1 cellular context compared by ENCODE assay signal in genomic region chr12:126998747-126999285, GRCh38.
TF ChIP-seq lines count a peak whose summit lies in the region.

No MANE protein-coding gene starts in this region.

TF ChIP-seq in K562, 482 proteins besides CTCF, POLR2A, EP300 and RAD21 (continued from another document and continues in another):
- no peak; the same call in 1 of the 2 replicates for TF ChIP-seq ETV5 (CRISPR knock-in tag; IDR thresholded peaks at IDR 0.05; ENCODE audit: low read depth)
- TF ChIP-seq ATF1 (CRISPR knock-in tag; IDR thresholded peaks at IDR 0.05), result no peak
- peak; percentile 87 for TF ChIP-seq ATF1 (tag; IDR thresholded peaks at IDR 0.05)
- TF ChIP-seq SMARCE1 (IDR thresholded peaks at IDR 0.05), result peak; percentile 97
- peak; percentile 42; the same call in 1 of the 2 replicates for TF ChIP-seq ZFX (CRISPR knock-in tag; IDR thresholded peaks at IDR 0.05)
- no peak for TF ChIP-seq ARID3B (CRISPR knock-in tag; IDR thresholded peaks at IDR 0.05; ENCODE audit: borderline replicate concordance)
- peak; percentile 91 for TF ChIP-seq SMAD4 (CRISPR knock-in tag; conservative IDR thresholded peaks at IDR 0.05)
- TF ChIP-seq CBFA2T2 (conservative IDR thresholded peaks at IDR 0.05), result peak; percentile 95
- peak; percentile 84 for TF ChIP-seq ZNF239 (CRISPR knock-in tag; IDR thresholded peaks at IDR 0.05)
- TF ChIP-seq GABPA (tag; conservative IDR thresholded peaks at IDR 0.05; ENCODE audit: low read depth), result peak; percentile 43
- peak; percentile 96 for TF ChIP-seq CTBP1 (IDR thresholded peaks at IDR 0.05; ENCODE audit: borderline replicate concordance)
- peak; percentile 37; the same call in 1 of the 2 replicates for TF ChIP-seq TFAP4 (CRISPR knock-in tag; IDR thresholded peaks at IDR 0.05; ENCODE audit: borderline replicate concordance)
- no peak for TF ChIP-seq ZNF778 (CRISPR knock-in tag; IDR thresholded peaks at IDR 0.05)
- no peak for TF ChIP-seq PBX2 (CRISPR knock-in tag; IDR thresholded peaks at IDR 0.05; ENCODE audit: low read depth)
- peak; percentile 67 for TF ChIP-seq PBX2 (tag; conservative IDR thresholded peaks at IDR 0.05; ENCODE audit: low read depth)
- peak; percentile 60; the same call in 1 of the 2 replicates for TF ChIP-seq CREB3L1 (IDR thresholded peaks at IDR 0.05; ENCODE audit: borderline replicate concordance, low read depth)
- peak; percentile 71 for TF ChIP-seq KLF16 (IDR thresholded peaks at IDR 0.05)
- TF ChIP-seq USF1 (CRISPR knock-in tag; IDR thresholded peaks at IDR 0.05), result no peak
- TF ChIP-seq DPF2 (IDR thresholded peaks at IDR 0.05), result peak; percentile 98
- peak; percentile 56 for TF ChIP-seq MBD2 (IDR thresholded peaks at IDR 0.05; ENCODE audit: borderline replicate concordance, low read depth)
- peak; percentile 96 for TF ChIP-seq MAFG (tag; conservative IDR thresholded peaks at IDR 0.05)
- TF ChIP-seq POLR2AphosphoS5 (IDR thresholded peaks at IDR 0.05; ENCODE audit: control insufficient read depth, insufficient read depth, low read depth, low read length), result peak; percentile 81
- TF ChIP-seq JUNB (CRISPR knock-in tag; conservative IDR thresholded peaks at IDR 0.05), result peak; percentile 92
- peak; percentile 53; the same call in 1 of the 2 replicates for TF ChIP-seq ZNF589 (CRISPR knock-in tag; IDR thresholded peaks at IDR 0.05; ENCODE audit: low read depth)
- peak; percentile 43; the same call in 1 of the 2 replicates for TF ChIP-seq HCFC1 (IDR thresholded peaks at IDR 0.05; ENCODE audit: low read depth, low read length)
- TF ChIP-seq ID3 (CRISPR knock-in tag; IDR thresholded peaks at IDR 0.05), result no peak
- 0 out of 2 replicates have a peak, but pooled peaks have one; percentile 53 for TF ChIP-seq ID3 (tag; IDR thresholded peaks at IDR 0.05)
- TF ChIP-seq ZNF134 (CRISPR knock-in tag; conservative IDR thresholded peaks at IDR 0.05), result no peak
- no peak for TF ChIP-seq HMGXB4 (CRISPR knock-in tag; IDR thresholded peaks at IDR 0.05)
- peak; percentile 48; the same call in 1 of the 2 replicates for TF ChIP-seq TCF7L2 (IDR thresholded peaks at IDR 0.05; ENCODE audit: low read depth, low read length)
- TF ChIP-seq STAG1 (CRISPR knock-in tag; IDR thresholded peaks at IDR 0.05; ENCODE audit: borderline replicate concordance), result no peak
- TF ChIP-seq, protein P1, sequence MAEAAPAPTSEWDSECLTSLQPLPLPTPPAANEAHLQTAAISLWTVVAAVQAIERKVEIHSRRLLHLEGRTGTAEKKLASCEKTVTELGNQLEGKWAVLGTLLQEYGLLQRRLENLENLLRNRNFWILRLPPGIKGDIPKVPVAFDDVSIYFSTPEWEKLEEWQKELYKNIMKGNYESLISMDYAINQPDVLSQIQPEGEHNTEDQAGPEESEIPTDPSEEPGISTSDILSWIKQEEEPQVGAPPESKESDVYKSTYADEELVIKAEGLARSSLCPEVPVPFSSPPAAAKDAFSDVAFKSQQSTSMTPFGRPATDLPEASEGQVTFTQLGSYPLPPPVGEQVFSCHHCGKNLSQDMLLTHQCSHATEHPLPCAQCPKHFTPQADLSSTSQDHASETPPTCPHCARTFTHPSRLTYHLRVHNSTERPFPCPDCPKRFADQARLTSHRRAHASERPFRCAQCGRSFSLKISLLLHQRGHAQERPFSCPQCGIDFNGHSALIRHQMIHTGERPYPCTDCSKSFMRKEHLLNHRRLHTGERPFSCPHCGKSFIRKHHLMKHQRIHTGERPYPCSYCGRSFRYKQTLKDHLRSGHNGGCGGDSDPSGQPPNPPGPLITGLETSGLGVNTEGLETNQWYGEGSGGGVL (CRISPR knock-in tag; IDR thresholded peaks at IDR 0.05), result no peak
- TF ChIP-seq FOXM1 (IDR thresholded peaks at IDR 0.05; ENCODE audit: low read depth), result peak; percentile 86
- no peak for TF ChIP-seq FOXM1 (CRISPR knock-in tag; IDR thresholded peaks at IDR 0.05; ENCODE audit: low read depth)
- peak; percentile 58 for TF ChIP-seq TOE1 (IDR thresholded peaks at IDR 0.05; ENCODE audit: borderline replicate concordance)
- TF ChIP-seq TOE1 (CRISPR knock-in tag; IDR thresholded peaks at IDR 0.05; ENCODE audit: borderline replicate concordance, low read depth), result no peak
- TF ChIP-seq, protein P2, sequence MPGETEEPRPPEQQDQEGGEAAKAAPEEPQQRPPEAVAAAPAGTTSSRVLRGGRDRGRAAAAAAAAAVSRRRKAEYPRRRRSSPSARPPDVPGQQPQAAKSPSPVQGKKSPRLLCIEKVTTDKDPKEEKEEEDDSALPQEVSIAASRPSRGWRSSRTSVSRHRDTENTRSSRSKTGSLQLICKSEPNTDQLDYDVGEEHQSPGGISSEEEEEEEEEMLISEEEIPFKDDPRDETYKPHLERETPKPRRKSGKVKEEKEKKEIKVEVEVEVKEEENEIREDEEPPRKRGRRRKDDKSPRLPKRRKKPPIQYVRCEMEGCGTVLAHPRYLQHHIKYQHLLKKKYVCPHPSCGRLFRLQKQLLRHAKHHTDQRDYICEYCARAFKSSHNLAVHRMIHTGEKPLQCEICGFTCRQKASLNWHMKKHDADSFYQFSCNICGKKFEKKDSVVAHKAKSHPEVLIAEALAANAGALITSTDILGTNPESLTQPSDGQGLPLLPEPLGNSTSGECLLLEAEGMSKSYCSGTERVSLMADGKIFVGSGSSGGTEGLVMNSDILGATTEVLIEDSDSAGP (CRISPR knock-in tag; IDR thresholded peaks at IDR 0.05), result no peak
- TF ChIP-seq RBM25 (IDR thresholded peaks at IDR 0.05; ENCODE audit: low read depth, low read length, severe bottlenecking), result peak; percentile 64
- TF ChIP-seq BHLHE40 (IDR thresholded peaks at IDR 0.05; ENCODE audit: low read length), result peak; percentile 80
- peak; percentile 69 for TF ChIP-seq CCNT2 (IDR thresholded peaks at IDR 0.05; ENCODE audit: borderline replicate concordance, extremely low read depth, insufficient read length, low read depth, low read length)
- TF ChIP-seq MXI1 (IDR thresholded peaks at IDR 0.05; ENCODE audit: low read depth, low read length), result 0 out of 2 replicates have a peak, but pooled peaks have one; percentile 21
- TF ChIP-seq ZNF592 (IDR thresholded peaks at IDR 0.05), result 0 out of 2 replicates have a peak, but pooled peaks have one; percentile 39
- peak; percentile 70; the same call in 1 of the 2 replicates for TF ChIP-seq MECOM (CRISPR knock-in tag; IDR thresholded peaks at IDR 0.05)
- peak; percentile 90 for TF ChIP-seq MEF2D (tag; conservative IDR thresholded peaks at IDR 0.05; ENCODE audit: low read depth)
- TF ChIP-seq ZNF766 (CRISPR knock-in tag; conservative IDR thresholded peaks at IDR 0.05), result peak; percentile 96
- peak; percentile 24 for TF ChIP-seq BRD9 (IDR thresholded peaks at IDR 0.05; ENCODE audit: low read depth, partially characterized antibody)
- peak; percentile 98 for TF ChIP-seq ARID1B (IDR thresholded peaks at IDR 0.05)
- peak in 1 of 2 experiments; percentile 97; a peak in 3 of 4 replicates for TF ChIP-seq SRF (CRISPR knock-in tag; IDR thresholded peaks at IDR 0.05)
- peak; percentile 85 for TF ChIP-seq DACH1 (IDR thresholded peaks at IDR 0.05; ENCODE audit: partially characterized antibody)
- no peak for TF ChIP-seq NCOA4 (IDR thresholded peaks at IDR 0.05; ENCODE audit: partially characterized antibody)
- TF ChIP-seq ZFP1 (CRISPR knock-in tag; IDR thresholded peaks at IDR 0.05), result no peak
